In the genomic region with DNA sequence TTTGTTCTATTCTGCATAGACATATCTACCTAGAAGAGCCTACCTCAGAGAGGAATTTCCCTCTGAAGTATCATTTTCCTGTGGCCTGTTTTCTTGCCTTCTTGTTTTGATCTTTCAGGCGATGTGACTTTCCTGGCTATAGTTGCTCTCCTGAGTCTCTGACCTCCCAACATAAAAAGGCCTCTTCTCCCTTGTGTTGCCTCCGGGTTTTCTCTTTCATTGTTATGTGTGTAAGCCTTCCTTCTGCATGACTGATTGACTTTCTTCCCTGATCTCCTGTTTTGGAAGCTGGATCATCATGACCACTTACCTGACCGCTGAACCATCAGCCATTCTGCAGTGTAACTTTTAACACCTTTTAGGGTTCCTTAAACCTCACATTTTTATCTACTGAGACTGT, we compare ENCODE assay signal across 34 cellular contexts.
"Had no signal": no experiment of that assay in that cellular context is flagged by ENCODE, and none has a peak within 500 bp of the region (broad histone marks: within the 10 kb centered on the region; RNA-seq: fewer than 3 reads in every experiment).

No MANE protein-coding gene starts in this region.

- H3K36me3 ChIP-seq: adrenal gland, esophagus squamous epithelium, gastroesophageal sphincter, WERI-Rb-1 had no signal

- H3K9me3 ChIP-seq: adrenal gland, body of pancreas, esophagus squamous epithelium, gastroesophageal sphincter had no signal

- H3K27me3 Mint-ChIP-seq: activated B cell treated with CpG ODN at 0.5 μM for 24 hours; activated CD8-positive, alpha-beta T cell treated with anti-CD3 and anti-CD28 coated beads for 36 hours; activated naive CD4-positive, alpha-beta T cell treated with anti-CD3 and anti-CD28 coated beads, Interleukin-2, amount 50 U/mL, for 24 hours; activated naive CD8-positive, alpha-beta T cell treated with anti-CD3 and anti-CD28 coated beads for 36 hours; activated naive CD8-positive, alpha-beta T cell treated with anti-CD3 and anti-CD28 coated beads, Interleukin-2, amount 50 U/mL, for 24 hours; effector memory CD8-positive, alpha-beta T cell; T-helper 17 cell had no signal

- H3K36me3 Mint-ChIP-seq: activated naive CD4-positive, alpha-beta T cell treated with anti-CD3 and anti-CD28 coated beads, Interleukin-2, amount 50 U/mL, for 24 hours; activated naive CD8-positive, alpha-beta T cell treated with anti-CD3 and anti-CD28 coated beads for 36 hours had no signal

- H3K4me1 ChIP-seq: adrenal gland, body of pancreas, esophagus squamous epithelium, gastroesophageal sphincter had no signal

- H3K27ac ChIP-seq: adrenal gland, body of pancreas, esophagus squamous epithelium, gastroesophageal sphincter, WERI-Rb-1 had no signal

- H3K27me3 ChIP-seq: adrenal gland, body of pancreas, esophagus squamous epithelium, gastroesophageal sphincter had no signal

- H3K4me1 Mint-ChIP-seq: activated naive CD4-positive, alpha-beta T cell treated with anti-CD3 and anti-CD28 coated beads, Interleukin-2, amount 50 U/mL, for 24 hours; activated naive CD8-positive, alpha-beta T cell treated with anti-CD3 and anti-CD28 coated beads for 36 hours; activated naive CD8-positive, alpha-beta T cell treated with anti-CD3 and anti-CD28 coated beads, Interleukin-2, amount 50 U/mL, for 24 hours; T-helper 17 cell had no signal

- DNase-seq: activated B cell treated with CpG ODN at 0.5 μM for 24 hours; activated CD4-positive, alpha-beta T cell treated with anti-CD3 and anti-CD28 coated beads for 48 hours; activated CD4-positive, alpha-beta T cell treated with anti-CD3 and anti-CD28 coated beads, Interleukin-2, amount 50 U/mL, for 1 hour; activated CD4-positive, alpha-beta T cell treated with anti-CD3 and anti-CD28 coated beads, Interleukin-2, amount 50 U/mL, for 48 hours; activated CD8-positive, alpha-beta memory T cell treated with anti-CD3 and anti-CD28 coated beads for 24 hours; activated CD8-positive, alpha-beta T cell treated with anti-CD3 and anti-CD28 coated beads for 36 hours; activated effector memory CD4-positive, alpha-beta T cell treated with Interleukin-2 at 50 U/mL for 16 hours; activated gamma-delta T cell treated with Interleukin-2 at 50 U/mL for 16 hours; activated naive CD4-positive, alpha-beta T cell treated with anti-CD3 and anti-CD28 coated beads for 36 hours; activated naive CD8-positive, alpha-beta T cell treated with anti-CD3 and anti-CD28 coated beads for 36 hours; activated naive CD8-positive, alpha-beta T cell treated with anti-CD3 and anti-CD28 coated beads, Interleukin-2, amount 50 U/mL, for 24 hours; activated T-cell treated with anti-CD3 and anti-CD28 coated beads, Interleukin-2, amount 50 U/mL, for 4 hours; adrenal gland; amygdala; aorta; body of pancreas; caudate nucleus; cortex of kidney; dermis blood vessel endothelial cell; effector CD4-positive, alpha-beta T cell; effector memory CD8-positive, alpha-beta T cell; erythroblast; esophagus squamous epithelium; foreskin melanocyte; head of caudate nucleus; T-helper 1 cell; T-helper 17 cell; T1000; WERI-Rb-1 had no signal

- H3K4me3 ChIP-seq: adrenal gland, body of pancreas, esophagus squamous epithelium, gastroesophageal sphincter had no signal

- H3K9me3 Mint-ChIP-seq: activated CD8-positive, alpha-beta T cell treated with anti-CD3 and anti-CD28 coated beads for 36 hours; activated naive CD4-positive, alpha-beta T cell treated with anti-CD3 and anti-CD28 coated beads for 36 hours; effector memory CD8-positive, alpha-beta T cell had no signal

- H3K4me3 Mint-ChIP-seq: activated B cell treated with CpG ODN at 0.5 μM for 24 hours; activated CD8-positive, alpha-beta T cell treated with anti-CD3 and anti-CD28 coated beads for 36 hours; activated naive CD4-positive, alpha-beta T cell treated with anti-CD3 and anti-CD28 coated beads for 36 hours; activated naive CD4-positive, alpha-beta T cell treated with anti-CD3 and anti-CD28 coated beads, Interleukin-2, amount 50 U/mL, for 24 hours; activated naive CD8-positive, alpha-beta T cell treated with anti-CD3 and anti-CD28 coated beads for 36 hours; activated naive CD8-positive, alpha-beta T cell treated with anti-CD3 and anti-CD28 coated beads, Interleukin-2, amount 50 U/mL, for 24 hours; activated T-cell treated with anti-CD3 and anti-CD28 coated beads, Interleukin-2, amount 50 U/mL, for 4 hours; activated T-helper 17 cell treated with anti-CD3 and anti-CD28 coated beads, Interleukin-2, amount 50 U/mL, for 72 hours; effector memory CD8-positive, alpha-beta T cell; T-helper 17 cell; T-helper 2 cell treated with Interferon-gamma antibody and Interleukin-4, amounts not matched to agents 5 μg/mL and 100 μg/mL, for 36 hours had no signal

- ATAC-seq: activated CD4-positive, CD25-positive, alpha-beta regulatory T cell treated with anti-CD3 and anti-CD28 coated beads, Interleukin-2, amount 50 U/mL, for 24 hours; activated CD8-positive, alpha-beta T cell treated with anti-CD3 and anti-CD28 coated beads for 36 hours; activated naive CD8-positive, alpha-beta T cell treated with anti-CD3 and anti-CD28 coated beads, Interleukin-2, amount 50 U/mL, for 24 hours; activated T-cell treated with anti-CD3 and anti-CD28 coated beads, Interleukin-2, amount 50 U/mL, for 4 hours; activated T-helper 17 cell treated with anti-CD3 and anti-CD28 coated beads, Interleukin-2, amount 50 U/mL, for 72 hours; body of pancreas; effector memory CD8-positive, alpha-beta T cell; gastroesophageal sphincter; T-helper 17 cell had no signal

- H3K27ac Mint-ChIP-seq: activated B cell treated with CpG ODN at 0.5 μM for 24 hours; activated CD8-positive, alpha-beta T cell treated with anti-CD3 and anti-CD28 coated beads for 36 hours; activated naive CD4-positive, alpha-beta T cell treated with anti-CD3 and anti-CD28 coated beads for 36 hours; activated naive CD4-positive, alpha-beta T cell treated with anti-CD3 and anti-CD28 coated beads, Interleukin-2, amount 50 U/mL, for 24 hours; activated naive CD8-positive, alpha-beta T cell treated with anti-CD3 and anti-CD28 coated beads for 36 hours; activated naive CD8-positive, alpha-beta T cell treated with anti-CD3 and anti-CD28 coated beads, Interleukin-2, amount 50 U/mL, for 24 hours; activated T-helper 17 cell treated with anti-CD3 and anti-CD28 coated beads, Interleukin-2, amount 50 U/mL, for 72 hours; effector memory CD8-positive, alpha-beta T cell; T-helper 17 cell; T-helper 2 cell treated with Interferon-gamma antibody and Interleukin-4, amounts not matched to agents 5 μg/mL and 100 μg/mL, for 36 hours had no signal
